In genomic region chr13:85665286-85665685, GRCh38 we compare ENCODE assay signal across 16 cellular contexts.
DNase-seq lines count a peak whose midpoint lies in the region; ATAC-seq, FAIRE-seq and TF ChIP-seq lines count a peak whose summit lies in the region.
"Had no signal": no experiment of that assay in that cellular context is flagged by ENCODE, and none has a peak within 500 bp of the region (broad histone marks: within the 10 kb centered on the region; RNA-seq: fewer than 3 reads in every experiment).

No MANE protein-coding gene starts in this region.

- H4K20me1 ChIP-seq in K562 (replicated peaks; ENCODE audit: control insufficient read depth, insufficient read depth, low read length): no peaks in the 10 kb centered on the region

- TF ChIP-seq RAD21 in K562 (CRISPR knock-in tag; conservative IDR thresholded peaks at IDR 0.05 in 1 of 2, IDR thresholded peaks at IDR 0.05 in 1 of 2): no peak

- DNase-seq in DMS153 (lab: John Stamatoyannopoulos, UW) (peak; percentile 34), DMS153 treated with DMSO at 0.1 percent for 48 hours (lab: John Stamatoyannopoulos, UW; ENCODE audit: unreplicated experiment) (no peak), NCI-H2196 treated with DMSO at 0.1 percent for 48 hours (lab: John Stamatoyannopoulos, UW; ENCODE audit: unreplicated experiment) (peak; percentile 9), K562 (ENCODE audit: extremely low read depth in 1 of 4, low spot score in 3 of 4) (no peak), osteocyte (ENCODE audit: extremely low spot score, unreplicated experiment) (no peak), NCI-H226 (no peak), NCI-H2171 (lab: John Stamatoyannopoulos, UW) (no peak)
- DNase-seq: 8988T; NCI-H1417 treated with DMSO at 0.1 percent for 48 hours; stimulated activated CD4-positive, alpha-beta T cell treated with anti-CD3 and anti-CD28 coated beads, Interleukin-1b, Interleukin-23, amount 100 ng/mL, for 48 hours; stimulated activated naive CD8-positive, alpha-beta T cell treated with anti-CD3 and anti-CD28 coated beads, Interleukin-15, amount 100 ng/mL, for 72 hours had no signal

- no peaks in the 10 kb centered on the region for H3K9me1 ChIP-seq in K562 (ENCODE audit: control insufficient read depth, insufficient read depth, low read length)

- H3K9me3 ChIP-seq in K562 (replicated peaks; ENCODE audit: control insufficient read depth, insufficient read depth, low read depth, low read length): no peaks in the 10 kb centered on the region
- H3K9me3 ChIP-seq: esophagus muscularis mucosa had no signal

- no peak overlapping the region for H2AFZ ChIP-seq in K562 (ENCODE audit: low read depth, low read length)

- in situ Hi-C loops in K562 (cut with MboI): no loop called here

- FAIRE-seq in K562 (lab: Jason Lieb, UNC): no peak

- BruUV-seq in K562 (replicated peaks; lab: Mats Ljungman, UMichigan): no TSS peak

- TF ChIP-seq CTCF in K562 (IDR thresholded peaks at IDR 0.05 in 2 of 3, conservative IDR thresholded peaks at IDR 0.05 in 1 of 3; ENCODE audit: insufficient read depth in 2 of 3, low read depth in 1 of 3, low read length in 3 of 3) (no peak), osteocyte (IDR thresholded peaks at IDR 0.05) (no peak)

- H3K4me1 Mint-ChIP-seq in osteocyte (ENCODE audit: unreplicated experiment): peaks cover 15% of the 10 kb centered on the region
- H3K4me1 Mint-ChIP-seq: stimulated activated naive CD8-positive, alpha-beta T cell treated with anti-CD3 and anti-CD28 coated beads, Interleukin-15, amount 100 ng/mL, for 72 hours had no signal

- no peaks in the 10 kb centered on the region for H3K27me3 Mint-ChIP-seq in osteocyte (ENCODE audit: unreplicated experiment)
- H3K27me3 Mint-ChIP-seq: brain; stimulated activated naive CD8-positive, alpha-beta T cell treated with anti-CD3 and anti-CD28 coated beads, Interleukin-15, amount 100 ng/mL, for 72 hours had no signal

- peak overlapping the region; percentile 5 for H3K27ac Mint-ChIP-seq in osteocyte (ENCODE audit: unreplicated experiment)
- H3K27ac Mint-ChIP-seq: brain; stimulated activated naive CD8-positive, alpha-beta T cell treated with anti-CD3 and anti-CD28 coated beads, Interleukin-15, amount 100 ng/mL, for 72 hours had no signal

- no peaks in the 10 kb centered on the region for H3K4me1 ChIP-seq in K562 (replicated peaks in 1 of 2; ENCODE audit: control insufficient read depth in 2 of 2, insufficient read depth in 2 of 2, low read length in 2 of 2)

- H3K4me2 ChIP-seq in K562 (ENCODE audit: insufficient read depth, low read length): no peak overlapping the region

- 0% methylated on average over 4 of the region's 4 CpGs for WGBS in K562 (ENCODE audit: insufficient coverage, low coverage, missing lambda C conversion rate)

- no peaks in the 10 kb centered on the region for H3K36me3 Mint-ChIP-seq in osteocyte (ENCODE audit: unreplicated experiment)
- H3K36me3 Mint-ChIP-seq: brain had no signal

- H3K4me3 Mint-ChIP-seq in osteocyte (ENCODE audit: unreplicated experiment): no peak overlapping the region
- H3K4me3 Mint-ChIP-seq: brain; neural crest cell; stimulated activated naive CD8-positive, alpha-beta T cell treated with anti-CD3 and anti-CD28 coated beads, Interleukin-15, amount 100 ng/mL, for 72 hours had no signal

- intact Hi-C loops in K562 (cut with micrococcal nuclease): no loop called here

- no peaks in the 10 kb centered on the region for H3K27me3 ChIP-seq in K562 (ENCODE audit: control insufficient read depth in 2 of 2, insufficient read depth in 2 of 2, low read length in 2 of 2)
- H3K27me3 ChIP-seq: esophagus muscularis mucosa had no signal

- no peaks in the 10 kb centered on the region for H3K79me2 ChIP-seq in K562 (ENCODE audit: control insufficient read depth, insufficient read depth, low read length)

- no peak overlapping the region for H3K27ac ChIP-seq in K562 (ENCODE audit: extremely low read depth, low read depth, low read length)
- H3K27ac ChIP-seq: esophagus muscularis mucosa had no signal

- peaks cover 7% of the 10 kb centered on the region for H3K9me3 Mint-ChIP-seq in osteocyte (ENCODE audit: unreplicated experiment)

- H3K9ac ChIP-seq in K562 (ENCODE audit: insufficient read depth in 1 of 2, low read depth in 2 of 2, low read length in 2 of 2): no peak overlapping the region

- no peak for TF ChIP-seq POLR2A in K562 (conservative IDR thresholded peaks at IDR 0.05)

- ATAC-seq in K562 (no peak), GM19467 (IDR thresholded peaks at IDR 0.05; ENCODE audit: unreplicated experiment) (no peak)
- ATAC-seq: Right ventricle myocardium inferior; stimulated activated naive CD8-positive, alpha-beta T cell treated with anti-CD3 and anti-CD28 coated beads, Interleukin-15, amount 100 ng/mL, for 72 hours had no signal

- CTCF ChIA-PET in K562 (lab: Yijun Ruan, JAX; ENCODE audit: low intra/inter-chr PET ratio): no interaction called here

- POLR2A ChIA-PET in K562 (lab: Yijun Ruan, JAX): no interaction called here

- no peak for TF ChIP-seq EP300 in K562 (IDR thresholded peaks at IDR 0.05; ENCODE audit: low read length)

- H3K36me3 ChIP-seq in K562 (ENCODE audit: control insufficient read depth, insufficient read depth, low read length): no peaks in the 10 kb centered on the region
- H3K36me3 ChIP-seq: esophagus muscularis mucosa had no signal

- H3K4me3 ChIP-seq in K562: no peak overlapping the region
- H3K4me3 ChIP-seq: esophagus muscularis mucosa had no signal

TF ChIP-seq in K562, 482 proteins besides CTCF, POLR2A, EP300 and RAD21:
- TF ChIP-seq ESRRB (CRISPR knock-in tag; IDR thresholded peaks at IDR 0.05; ENCODE audit: borderline replicate concordance): no peak
- TF ChIP-seq BACH1 (tag; IDR thresholded peaks at IDR 0.05): peak; percentile 67; the same call in 1 of the 2 replicates
- TF ChIP-seq BRCA1 (IDR thresholded peaks at IDR 0.05): no peak
- no peak for TF ChIP-seq BRCA1 (CRISPR knock-in tag; IDR thresholded peaks at IDR 0.05)
- no peak for TF ChIP-seq KLF1 (tag; IDR thresholded peaks at IDR 0.05)
- no peak for TF ChIP-seq RBM39 (optimal IDR thresholded peaks at IDR 0.05; ENCODE audit: low read depth, low read length)
- 0 out of 2 replicates have a peak, but pooled peaks have one; percentile 9 for TF ChIP-seq MAFG (tag; conservative IDR thresholded peaks at IDR 0.05)
- TF ChIP-seq MAFK (IDR thresholded peaks at IDR 0.05; ENCODE audit: low read length): peak; percentile 21; the same call in 1 of the 2 replicates

Comparison
In these comparisons a context has a peak if more than half of its experiments do, and no peak if none do; other contexts are left out.
1. DNase-seq: peak in DMS153 (single experiment) and NCI-H2196 treated with DMSO at 0.1 percent for 48 hours (single experiment); none in DMS153 treated with DMSO at 0.1 percent for 48 hours (single experiment), K562 (0 of 4), osteocyte (single experiment), NCI-H226 (single experiment) and NCI-H2171 (single experiment).